7 cellular contexts compared by ENCODE assay signal in the genomic region with DNA sequence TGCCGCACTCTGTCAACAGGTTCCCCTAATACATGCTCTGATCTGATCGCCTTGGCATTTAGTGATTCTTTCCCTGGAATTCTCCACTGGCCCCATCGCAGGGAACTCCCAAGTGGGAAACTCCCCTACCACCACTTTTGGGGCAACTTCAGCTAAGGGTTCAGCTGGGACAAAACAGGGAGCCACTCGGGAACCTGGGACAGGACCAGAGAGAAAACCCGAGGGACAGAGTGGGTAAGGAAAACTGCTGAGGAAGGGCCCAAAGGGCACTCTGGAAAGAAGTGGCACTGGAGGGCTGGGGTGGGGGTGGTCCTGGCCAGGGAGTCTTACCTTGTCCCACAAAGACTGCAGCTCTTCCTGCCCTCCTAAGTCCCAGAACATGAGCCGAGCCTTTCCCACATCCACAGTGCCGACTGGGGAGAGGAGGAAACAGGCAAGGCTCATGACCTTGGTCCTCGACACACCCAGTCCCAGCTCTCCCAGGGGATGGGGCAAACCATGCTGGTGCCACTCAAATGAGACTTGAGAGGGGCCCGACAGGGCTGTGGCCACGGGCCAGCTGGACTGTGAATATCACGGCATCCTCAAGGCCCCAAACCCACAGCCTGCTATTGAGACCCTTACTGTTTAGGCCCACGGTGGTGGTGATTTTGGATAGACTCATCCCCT. TPM values are rescaled to one million over a fixed set of nuclear protein-coding genes. Genes with fewer than 3 reads are reported as not detected.
A peak's percentile ranks its signal among the peaks of the same experiment; 100 is the strongest.
DNase-seq lines count a peak whose midpoint lies in the region; ATAC-seq and TF ChIP-seq lines count a peak whose summit lies in the region.

No MANE protein-coding gene starts in this region.

- H3K27me3 ChIP-seq in SJSA1 (replicated peaks) (no peaks in the 10 kb centered on the region), skeletal muscle tissue (ENCODE audit: control insufficient read depth in 3 of 3, insufficient read depth in 3 of 3, low read length in 3 of 3) (no peaks in the 10 kb centered on the region)

- H3K9me3 ChIP-seq in SJSA1 (replicated peaks) = peaks cover 8% of the 10 kb centered on the region
- no peaks in the 10 kb centered on the region for H3K9me3 ChIP-seq in skeletal muscle tissue (ENCODE audit: control insufficient read depth in 3 of 3, low read length in 3 of 3)

- DNase-seq in GM20000 (ENCODE audit: low spot score) = peak; percentile 7
- DNase-seq in SJSA1 (ENCODE audit: low read depth in 1 of 2, low spot score in 2 of 2) = no peak
- no peak for DNase-seq in fibroblast of the aortic adventitia (ENCODE audit: low read depth)
- no peak for DNase-seq in stimulated activated CD4-positive, alpha-beta T cell treated with anti-CD3 and anti-CD28 coated beads, Interleukin-1b, Interleukin-23, amount 100 ng/mL, for 48 hours

- no peak for TF ChIP-seq CTCF in GM20000 (IDR thresholded peaks at IDR 0.05; ENCODE audit: extremely low read depth, missing control alignments)
- no peak for TF ChIP-seq CTCF in fibroblast of the aortic adventitia (IDR thresholded peaks at IDR 0.05; ENCODE audit: insufficient read depth, low read length)

- H3K27ac ChIP-seq in SJSA1 (no peak overlapping the region), skeletal muscle tissue (ENCODE audit: low read depth, low read length) (peak overlapping the region; percentile 89)

- ATAC-seq in GM21360 (IDR thresholded peaks at IDR 0.05; ENCODE audit: unreplicated experiment) = no peak
- no peak for ATAC-seq in HG02884 (IDR thresholded peaks at IDR 0.05; ENCODE audit: unreplicated experiment)

- H3K4me3 ChIP-seq in SJSA1 (peak overlapping the region; percentile 89), fibroblast of the aortic adventitia (ENCODE audit: low read depth, low read length) (peak overlapping the region; percentile 84), skeletal muscle tissue (ENCODE audit: low read length in 3 of 3) (peak overlapping the region; percentile 78 to 89 (median 87))

- H3K4me1 ChIP-seq in SJSA1 (replicated peaks) (peaks cover 24% of the 10 kb centered on the region), skeletal muscle tissue (ENCODE audit: control insufficient read depth in 3 of 3, insufficient read depth in 3 of 3, low read length in 3 of 3) (peaks cover 23 to 29% (median 25%) of the 10 kb centered on the region in 3 donors)

- peak overlapping the region; percentile 90 to 94 (median 93) for H3K9ac ChIP-seq in skeletal muscle tissue (ENCODE audit: low read depth in 1 of 3, low read length in 3 of 3)

- H3K36me3 ChIP-seq in SJSA1 (peaks cover 81% of the 10 kb centered on the region), skeletal muscle tissue (ENCODE audit: control insufficient read depth in 3 of 3, insufficient read depth in 3 of 3, low read length in 3 of 3) (peaks cover 36 to 47% (median 41%) of the 10 kb centered on the region in 3 donors)

RNA-seq across cellular contexts. Expression of a gene that starts 1.6 kb away (rescaled TPM):
- total RNA-seq in SJSA1 (2014; rRNA removed; shearing (Covaris generic)) = 49.1 and 67.6 TPM in 2 replicates
- total RNA-seq in fibroblast of the aortic adventitia (ENCODE audit: low replicate concordance) (25.7 and 30.6 TPM in 2 replicates), skeletal muscle tissue (13.0 TPM)

RNA-seq across cellular contexts. Expression of a gene that starts 1.7 kb away (rescaled TPM):
- total RNA-seq in SJSA1 (2014; rRNA removed; shearing (Covaris generic)) = 22.8 and 43.9 TPM in 2 replicates
- total RNA-seq in fibroblast of the aortic adventitia (ENCODE audit: low replicate concordance) = 11.8 and 15.8 TPM in 2 replicates
- total RNA-seq in skeletal muscle tissue = 6.8 TPM

RNA-seq across cellular contexts. Expression of a gene that starts 9.7 kb away (rescaled TPM):
- 1.9 TPM in 1 of 2 replicates, not detected in the other for total RNA-seq in SJSA1 (2014; rRNA removed; shearing (Covaris generic))
- total RNA-seq in fibroblast of the aortic adventitia (ENCODE audit: low replicate concordance) (0.36 TPM in 1 of 2 replicates, not detected in the other), skeletal muscle tissue (not detected)

RNA-seq across cellular contexts. Expression of a gene that starts 30.3 kb away (rescaled TPM):
- 10.2 and 38.5 TPM in 2 replicates for total RNA-seq in SJSA1 (2014; rRNA removed; shearing (Covaris generic))
- total RNA-seq in fibroblast of the aortic adventitia (ENCODE audit: low replicate concordance) (1.7 and 2.1 TPM in 2 replicates), skeletal muscle tissue (0.52 TPM)

RNA-seq across cellular contexts. Expression of a gene that starts 33.4 kb away (rescaled TPM):
- total RNA-seq in SJSA1 (2014; rRNA removed; shearing (Covaris generic)) = 66.9 and 95.6 TPM in 2 replicates
- 31.9 and 39.2 TPM in 2 replicates for total RNA-seq in fibroblast of the aortic adventitia (ENCODE audit: low replicate concordance)
- 10.4 TPM for total RNA-seq in skeletal muscle tissue
